17 cellular contexts compared by ENCODE assay signal in genomic region chr22:38456841-38457699, GRCh38. TPM values are rescaled to one million over a fixed set of nuclear protein-coding genes. Genes with fewer than 3 reads are reported as not detected.
DNase-seq lines count a peak whose midpoint lies in the region; ATAC-seq and TF ChIP-seq lines count a peak whose summit lies in the region.
"Had no signal": no experiment of that assay in that cellular context is flagged by ENCODE, and none has a peak within 500 bp of the region (broad histone marks: within the 10 kb centered on the region; RNA-seq: fewer than 3 reads in every experiment).

No MANE protein-coding gene starts in this region.

- CTCF ChIA-PET in activated B cell treated with CpG ODN at 0.5 μM for 24 hours (lab: Charles Lee) = no interaction called here

- H3K9me3 Mint-ChIP-seq in activated T-cell treated with anti-CD3 and anti-CD28 coated beads, Interleukin-2, amount 50 U/mL, for 4 hours = no peaks in the 10 kb centered on the region
- no peaks in the 10 kb centered on the region for H3K9me3 Mint-ChIP-seq in activated B cell treated with CpG ODN at 0.5 μM for 24 hours
- no peaks in the 10 kb centered on the region for H3K9me3 Mint-ChIP-seq in stimulated activated naive CD8-positive, alpha-beta T cell treated with anti-CD3 and anti-CD28 coated beads, Interleukin-15, amount 100 ng/mL, for 72 hours

- H3K9me3 ChIP-seq in left ventricle myocardium inferior (replicated peaks) (no peaks in the 10 kb centered on the region), prostate gland (no peaks in the 10 kb centered on the region)
- H3K9me3 ChIP-seq: thyroid gland had no signal

- H3K4me1 ChIP-seq in left ventricle myocardium inferior (peaks cover 67% of the 10 kb centered on the region), prostate gland (replicated peaks) (no peaks in the 10 kb centered on the region)

- intact Hi-C loops in activated B cell treated with CpG ODN at 0.5 μM for 24 hours (cut with micrococcal nuclease) (no loop called here), left ventricle myocardium inferior (cut with micrococcal nuclease) (no loop called here), prostate gland (cut with DNase I) (no loop called here)

- TF ChIP-seq CTCF in activated B cell treated with CpG ODN at 0.5 μM for 24 hours (IDR thresholded peaks at IDR 0.05) (no peak), left ventricle myocardium inferior (IDR thresholded peaks at IDR 0.05; ENCODE audit: borderline replicate concordance) (no peak), prostate gland (IDR thresholded peaks at IDR 0.05) (no peak)

- peaks cover 12% of the 10 kb centered on the region for H3K4me1 Mint-ChIP-seq in activated T-cell treated with anti-CD3 and anti-CD28 coated beads, Interleukin-2, amount 50 U/mL, for 4 hours (ENCODE audit: low read depth)
- peaks cover 22% of the 10 kb centered on the region for H3K4me1 Mint-ChIP-seq in activated B cell treated with CpG ODN at 0.5 μM for 24 hours
- H3K4me1 Mint-ChIP-seq in stimulated activated naive CD8-positive, alpha-beta T cell treated with anti-CD3 and anti-CD28 coated beads, Interleukin-15, amount 100 ng/mL, for 72 hours = peaks cover 29% of the 10 kb centered on the region

- 85% methylated on average over 14 of the region's 14 CpGs for WGBS in prostate gland

- ATAC-seq in activated T-cell treated with anti-CD3 and anti-CD28 coated beads, Interleukin-2, amount 50 U/mL, for 4 hours = no peak
- ATAC-seq in activated B cell treated with CpG ODN at 0.5 μM for 24 hours (ENCODE audit: low read depth) = no peak
- ATAC-seq in stimulated activated naive CD8-positive, alpha-beta T cell treated with anti-CD3 and anti-CD28 coated beads, Interleukin-15, amount 100 ng/mL, for 72 hours = no peak
- ATAC-seq: GM12878, HepG2 had no signal

- H3K36me3 ChIP-seq in left ventricle myocardium inferior (no peaks in the 10 kb centered on the region), prostate gland (no peaks in the 10 kb centered on the region)
- H3K36me3 ChIP-seq: thyroid gland had no signal

- TF ChIP-seq POLR2A in prostate gland (IDR thresholded peaks at IDR 0.05) = no peak

- H3K36me3 Mint-ChIP-seq in activated T-cell treated with anti-CD3 and anti-CD28 coated beads, Interleukin-2, amount 50 U/mL, for 4 hours (ENCODE audit: insufficient read depth) = no peaks in the 10 kb centered on the region
- no peaks in the 10 kb centered on the region for H3K36me3 Mint-ChIP-seq in activated B cell treated with CpG ODN at 0.5 μM for 24 hours (ENCODE audit: low read depth)

- H3K27me3 ChIP-seq in left ventricle myocardium inferior (ENCODE audit: low read depth) = peaks cover 87% of the 10 kb centered on the region
- H3K27me3 ChIP-seq in prostate gland (replicated peaks; ENCODE audit: insufficient read depth) = no peaks in the 10 kb centered on the region
- H3K27me3 ChIP-seq: thyroid gland had no signal

- H3K27ac ChIP-seq in left ventricle myocardium inferior (replicated peaks) (peak overlapping the region; percentile 94), prostate gland (no peak overlapping the region)
- H3K27ac ChIP-seq: skin epidermis, thyroid gland had no signal

- H3K27me3 Mint-ChIP-seq in activated T-cell treated with anti-CD3 and anti-CD28 coated beads, Interleukin-2, amount 50 U/mL, for 4 hours (ENCODE audit: low read depth) = peaks cover 71% of the 10 kb centered on the region
- H3K27me3 Mint-ChIP-seq in activated B cell treated with CpG ODN at 0.5 μM for 24 hours = peaks cover 71% of the 10 kb centered on the region
- peaks cover 88% of the 10 kb centered on the region for H3K27me3 Mint-ChIP-seq in stimulated activated naive CD8-positive, alpha-beta T cell treated with anti-CD3 and anti-CD28 coated beads, Interleukin-15, amount 100 ng/mL, for 72 hours

- DNase-seq in activated T-cell treated with anti-CD3 and anti-CD28 coated beads, Interleukin-2, amount 50 U/mL, for 4 hours = no peak
- DNase-seq in activated T-cell treated with anti-CD3 and anti-CD28 coated beads for 4 hours = no peak
- no peak for DNase-seq in activated B cell treated with CpG ODN at 0.5 μM for 24 hours
- no peak for DNase-seq in left ventricle myocardium inferior
- no peak for DNase-seq in stimulated activated naive CD8-positive, alpha-beta T cell treated with anti-CD3 and anti-CD28 coated beads, Interleukin-15, amount 100 ng/mL, for 72 hours
- DNase-seq in activated gamma-delta T cell treated with Interleukin-2 at 50 U/mL for 16 hours = no peak
- DNase-seq in prostate gland (ENCODE audit: low spot score) = no peak
- DNase-seq in SK-N-DZ (ENCODE audit: low spot score) = no peak
- DNase-seq: central memory CD4-positive, alpha-beta T cell; DND-41; kidney glomerular epithelial cell; thyroid gland had no signal

- POLR2A ChIA-PET in activated B cell treated with CpG ODN at 0.5 μM for 24 hours (lab: Charles Lee) = no interaction called here

- H3K27ac Mint-ChIP-seq in activated B cell treated with CpG ODN at 0.5 μM for 24 hours = peak overlapping the region; percentile 36
- H3K27ac Mint-ChIP-seq in stimulated activated naive CD8-positive, alpha-beta T cell treated with anti-CD3 and anti-CD28 coated beads, Interleukin-15, amount 100 ng/mL, for 72 hours = no peak overlapping the region

- no peak overlapping the region for H3K4me3 ChIP-seq in left ventricle myocardium inferior
- H3K4me3 ChIP-seq in prostate gland = no peak overlapping the region
- H3K4me3 ChIP-seq: GM12878, thyroid gland had no signal

- H3K4me3 Mint-ChIP-seq in activated T-cell treated with anti-CD3 and anti-CD28 coated beads, Interleukin-2, amount 50 U/mL, for 4 hours = peak overlapping the region; percentile 70
- H3K4me3 Mint-ChIP-seq in activated B cell treated with CpG ODN at 0.5 μM for 24 hours = peak overlapping the region; percentile 56
- H3K4me3 Mint-ChIP-seq in stimulated activated naive CD8-positive, alpha-beta T cell treated with anti-CD3 and anti-CD28 coated beads, Interleukin-15, amount 100 ng/mL, for 72 hours = peak overlapping the region; percentile 14 to 66

RNA-seq across cellular contexts. Expression of gene KCNJ4, which starts 2.1 kb away (rescaled TPM):
- total RNA-seq in activated T-cell treated with anti-CD3 and anti-CD28 coated beads, Interleukin-2, amount 50 U/mL, for 4 hours = not detected
- not detected in 2 replicates for total RNA-seq in activated B cell treated with CpG ODN at 0.5 μM for 24 hours
- 45.7 TPM for total RNA-seq in left ventricle myocardium inferior
- total RNA-seq in prostate gland = 1 to 10 TPM in 1 of 2 donors, not detected in 1; 3.2 TPM
- 0.27 and 0.30 TPM in 2 replicates for polyA plus RNA-seq in SK-N-DZ (2014; cell fraction: cytosol; rRNA removed)
- not detected in 2 replicates for polyA plus RNA-seq in SK-N-DZ (2014; cell fraction: nucleus; rRNA removed)
- total RNA-seq: glomerular endothelial cell, GM12878, HepG2, thyroid gland had no signal
- polyA plus RNA-seq: AG04450, GM12878, HepG2 had no signal

RNA-seq across cellular contexts. Expression of gene KDELR3, which starts 10.8 kb away (rescaled TPM):
- under 1 TPM in 2 of 3 donors, not detected in 1; 0.21 to 0.35 TPM for total RNA-seq in activated T-cell treated with anti-CD3 and anti-CD28 coated beads, Interleukin-2, amount 50 U/mL, for 4 hours
- total RNA-seq in activated B cell treated with CpG ODN at 0.5 μM for 24 hours (not detected in 2 replicates), left ventricle myocardium inferior (6.0 TPM), prostate gland (10 to 100 TPM; 13.8 to 25.4 TPM)
- 0.34 and 2.2 TPM in 2 replicates for polyA plus RNA-seq in SK-N-DZ (2014; cell fraction: cytosol; rRNA removed)
- polyA plus RNA-seq in SK-N-DZ (2014; cell fraction: nucleus; rRNA removed) = not detected in 2 replicates

RNA-seq across cellular contexts. Expression of gene DDX17, which starts 49.0 kb away (rescaled TPM):
- 100 to 1,000 TPM; 228 to 276 (median 251) TPM for total RNA-seq in activated T-cell treated with anti-CD3 and anti-CD28 coated beads, Interleukin-2, amount 50 U/mL, for 4 hours
- 533 and 612 TPM in 2 replicates for total RNA-seq in activated B cell treated with CpG ODN at 0.5 μM for 24 hours
- 228 TPM for total RNA-seq in left ventricle myocardium inferior
- 100 to 1,000 TPM; 374 to 600 TPM for total RNA-seq in prostate gland
- polyA plus RNA-seq in SK-N-DZ (2014; cell fraction: cytosol; rRNA removed) = 407 and 486 TPM in 2 replicates
- polyA plus RNA-seq in SK-N-DZ (2014; cell fraction: nucleus; rRNA removed) = 996 and 1,586 TPM in 2 replicates

Comparison
In these comparisons a context has a peak if more than half of its experiments do, and no peak if none do; other contexts are left out.
1. RNA of gene KCNJ4, which starts 2.1 kb away (total RNA-seq): 45.7 TPM in left ventricle myocardium inferior (single experiment); 3.2 TPM in prostate gland, not detected in activated T-cell treated with anti-CD3 and anti-CD28 coated beads, Interleukin-2, amount 50 U/mL, for 4 hours and not detected in activated B cell treated with CpG ODN at 0.5 μM for 24 hours; every median in the first group is over 10 times any median in the second.
2. Peak in every context shown above with its lines, with median percentiles within 50 percentile points of each other: H3K4me3 Mint-ChIP-seq.